Comparison of ENCODE assay signal across 22 cellular contexts in genomic region chr20:38557174-38557573, GRCh38. TPM values are rescaled to one million over a fixed set of nuclear protein-coding genes. Genes with fewer than 3 reads are reported as not detected.
"Had no signal": no experiment of that assay in that cellular context is flagged by ENCODE, and none has a peak within 500 bp of the region (broad histone marks: within the 10 kb centered on the region; RNA-seq: fewer than 3 reads in every experiment).

No MANE protein-coding gene starts in this region.

- H3K4me1 ChIP-seq: SJSA1 had no signal

- H3K27me3 ChIP-seq: MG63, SJSA1 had no signal

- H3K27ac ChIP-seq: SJSA1, SK-N-MC had no signal

- H3K9me3 ChIP-seq: MG63, SJSA1 had no signal

- H3K4me3 ChIP-seq: MG63, SJSA1, SK-N-MC had no signal

- DNase-seq: IMR-90, Karpas-422, KG1, MG63, NCI-H1092, NCI-H1105 treated with DMSO at 0.1 percent for 48 hours, NCI-H1417 treated with DMSO at 0.1 percent for 48 hours, NCI-H146, NCI-H1694 treated with DMSO at 0.1 percent for 48 hours, NCI-H1930, NCI-H2081, NCI-H2107, NCI-H2227 treated with DMSO at 0.1 percent for 48 hours, NCI-H524, NCI-H69, NCI-H774, Right ventricle myocardium superior, RPMI8226, SIG-M5 had no signal

RNA-seq across cellular contexts. Expression of gene ADIG, which starts 23.8 kb away (rescaled TPM):
- total RNA-seq: IMR-90, NCI-H460, Right ventricle myocardium superior, SJSA1 had no signal
- polyA plus RNA-seq: IMR-90 had no signal

RNA-seq across cellular contexts. Expression of gene ARHGAP40, which starts 44.4 kb away (rescaled TPM):
- total RNA-seq: IMR-90, Right ventricle myocardium superior, SJSA1 had no signal
- polyA plus RNA-seq: IMR-90 had no signal
